ENCODE assay signal across 1 cellular context in the genomic region with DNA sequence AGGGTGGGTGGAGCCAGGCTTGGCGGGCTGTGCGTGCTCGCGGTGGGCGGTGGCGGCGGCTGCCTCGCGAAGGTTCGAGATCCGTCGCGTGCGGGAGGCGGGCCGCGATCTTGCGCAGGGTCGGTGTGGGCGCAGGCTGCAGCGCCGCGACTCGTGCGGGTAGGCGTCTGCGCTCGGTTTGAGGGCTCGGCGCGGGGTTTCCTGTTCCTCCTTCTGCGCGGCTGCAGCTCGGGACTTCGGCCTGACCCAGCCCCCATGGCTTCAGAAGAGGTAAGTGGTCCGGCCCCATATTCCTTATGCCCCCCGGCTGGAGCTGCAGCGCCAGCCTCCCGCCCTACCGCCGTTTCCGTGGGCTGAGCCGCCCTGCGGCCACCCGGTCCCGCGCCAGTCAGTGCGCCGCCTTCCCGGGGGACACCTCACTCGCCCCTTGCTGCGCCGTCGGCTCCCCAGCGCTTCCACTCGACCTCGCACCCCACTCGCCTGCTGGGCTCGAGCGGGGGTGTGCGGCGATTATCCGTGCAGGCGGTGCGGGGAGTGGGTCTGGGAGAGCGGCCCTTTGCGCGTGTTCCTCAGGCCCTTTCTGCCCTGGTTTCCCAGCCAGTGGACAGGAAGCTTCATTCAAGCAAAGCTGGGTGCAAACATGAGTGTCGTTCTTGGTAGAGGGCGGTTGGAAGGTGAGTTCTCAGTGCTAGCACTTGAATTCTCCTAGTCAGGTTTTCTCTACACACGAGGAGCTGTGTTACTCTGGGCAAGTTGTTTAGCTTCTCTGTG.
TF ChIP-seq lines count a peak whose summit lies in the region.

A gene with protein sequence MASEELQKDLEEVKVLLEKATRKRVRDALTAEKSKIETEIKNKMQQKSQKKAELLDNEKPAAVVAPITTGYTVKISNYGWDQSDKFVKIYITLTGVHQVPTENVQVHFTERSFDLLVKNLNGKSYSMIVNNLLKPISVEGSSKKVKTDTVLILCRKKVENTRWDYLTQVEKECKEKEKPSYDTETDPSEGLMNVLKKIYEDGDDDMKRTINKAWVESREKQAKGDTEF (plus strand): TSS at position 22 of the 771 bp plus-strand sequence. CDS start 234 bp downstream, at position 256.

TF ChIP-seq in HepG2, 621 proteins besides CTCF, POLR2A, EP300 and RAD21 (continued from another document and continues in another):
- TF ChIP-seq, protein P1, sequence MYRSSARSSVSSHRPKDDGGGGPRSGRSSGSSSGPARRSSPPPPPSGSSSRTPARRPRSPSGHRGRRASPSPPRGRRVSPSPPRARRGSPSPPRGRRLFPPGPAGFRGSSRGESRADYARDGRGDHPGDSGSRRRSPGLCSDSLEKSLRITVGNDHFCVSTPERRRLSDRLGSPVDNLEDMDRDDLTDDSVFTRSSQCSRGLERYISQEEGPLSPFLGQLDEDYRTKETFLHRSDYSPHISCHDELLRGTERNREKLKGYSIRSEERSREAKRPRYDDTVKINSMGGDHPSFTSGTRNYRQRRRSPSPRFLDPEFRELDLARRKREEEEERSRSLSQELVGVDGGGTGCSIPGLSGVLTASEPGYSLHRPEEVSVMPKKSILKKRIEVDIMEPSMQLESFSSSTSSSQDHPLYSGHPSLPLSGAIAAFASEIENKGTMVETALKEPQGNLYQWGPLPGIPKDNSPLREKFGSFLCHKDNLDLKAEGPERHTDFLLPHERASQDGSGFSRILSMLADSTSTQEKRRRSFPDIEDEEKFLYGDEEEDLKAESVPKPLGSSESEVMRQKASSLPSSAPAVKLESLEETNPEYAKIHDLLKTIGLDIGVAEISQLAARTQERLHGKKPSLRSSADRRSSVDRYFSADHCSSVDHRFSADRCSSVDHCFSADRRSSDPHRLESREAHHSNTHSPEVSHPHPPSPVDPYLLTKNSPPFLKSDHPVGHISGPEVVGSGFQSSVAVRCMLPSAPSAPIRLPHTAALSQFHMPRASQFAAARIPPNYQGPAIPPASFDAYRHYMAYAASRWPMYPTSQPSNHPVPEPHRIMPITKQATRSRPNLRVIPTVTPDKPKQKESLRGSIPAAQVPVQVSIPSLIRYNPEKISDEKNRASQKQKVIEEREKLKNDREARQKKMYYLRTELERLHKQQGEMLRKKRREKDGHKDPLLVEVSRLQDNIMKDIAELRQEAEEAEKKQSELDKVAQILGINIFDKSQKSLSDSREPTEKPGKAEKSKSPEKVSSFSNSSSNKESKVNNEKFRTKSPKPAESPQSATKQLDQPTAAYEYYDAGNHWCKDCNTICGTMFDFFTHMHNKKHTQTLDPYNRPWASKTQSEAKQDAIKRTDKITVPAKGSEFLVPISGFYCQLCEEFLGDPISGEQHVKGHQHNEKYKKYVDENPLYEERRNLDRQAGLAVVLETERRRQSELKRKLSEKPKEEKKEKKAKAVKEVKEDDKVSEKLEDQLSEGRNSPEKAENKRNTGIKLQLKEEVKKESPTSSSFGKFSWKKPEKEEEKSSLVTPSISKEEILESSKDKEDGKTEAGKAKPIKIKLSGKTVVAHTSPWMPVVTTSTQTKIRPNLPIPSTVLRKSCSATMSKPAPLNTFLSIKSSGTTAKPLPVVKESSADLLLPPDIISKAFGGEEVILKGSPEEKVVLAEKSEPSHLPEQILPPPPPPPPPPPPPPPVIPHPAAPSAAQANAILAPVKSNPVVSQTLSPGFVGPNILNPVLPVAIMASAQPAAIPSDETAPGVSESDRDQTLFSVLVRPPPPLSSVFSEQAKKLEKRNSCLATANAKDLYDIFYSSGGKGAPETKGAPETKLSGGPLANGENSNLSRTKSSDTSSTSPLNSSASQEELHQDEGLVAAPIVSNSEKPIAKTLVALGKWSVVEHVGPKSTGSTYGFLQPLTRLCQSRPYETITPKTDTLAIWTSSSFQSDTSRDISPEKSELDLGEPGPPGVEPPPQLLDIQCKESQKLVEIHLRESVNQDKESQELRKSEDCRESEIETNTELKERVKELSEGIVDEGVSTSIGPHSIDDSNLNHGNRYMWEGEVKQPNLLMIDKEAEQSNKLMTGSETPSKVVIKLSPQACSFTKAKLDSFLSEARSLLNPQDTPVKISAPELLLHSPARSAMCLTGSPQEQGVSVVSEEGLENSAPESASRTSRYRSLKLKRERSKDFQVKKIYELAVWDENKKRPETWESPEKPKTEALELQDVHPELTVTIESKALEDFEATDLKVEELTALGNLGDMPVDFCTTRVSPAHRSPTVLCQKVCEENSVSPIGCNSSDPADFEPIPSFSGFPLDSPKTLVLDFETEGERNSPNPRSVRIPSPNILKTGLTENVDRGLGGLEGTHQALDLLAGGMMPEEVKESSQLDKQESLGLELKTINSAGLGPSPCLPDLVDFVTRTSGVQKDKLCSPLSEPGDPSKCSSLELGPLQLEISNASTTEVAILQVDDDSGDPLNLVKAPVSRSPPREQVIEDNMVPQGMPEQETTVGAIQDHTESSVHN (CRISPR knock-in tag; IDR thresholded peaks at IDR 0.05), result peak; percentile 51; the same call in 1 of the 2 replicates
- TF ChIP-seq HNRNPUL1 (IDR thresholded peaks at IDR 0.05; ENCODE audit: low read depth, low read length) (0 out of 2 replicates have a peak, but pooled peaks have one; percentile 18), TP53 (CRISPR knock-in tag; conservative IDR thresholded peaks at IDR 0.05) (no peak; the same call in 1 of the 2 replicates), ZNF251 (CRISPR knock-in tag; IDR thresholded peaks at IDR 0.05) (peak; percentile 97), GLI4 (CRISPR knock-in tag; IDR thresholded peaks at IDR 0.05; ENCODE audit: borderline replicate concordance) (no peak), ZNF138 (CRISPR knock-in tag; IDR thresholded peaks at IDR 0.05; ENCODE audit: low read depth) (peak; percentile 92), MAZ (IDR thresholded peaks at IDR 0.05; ENCODE audit: borderline replicate concordance, low read depth, low read length) (no peak), MAZ (CRISPR knock-in tag; IDR thresholded peaks at IDR 0.05; ENCODE audit: low read depth) (peak; percentile 98), ZNF550 (CRISPR knock-in tag; IDR thresholded peaks at IDR 0.05; ENCODE audit: borderline replicate concordance) (no peak), ZFP41 (CRISPR knock-in tag; IDR thresholded peaks at IDR 0.05; ENCODE audit: borderline replicate concordance) (peak; percentile 85; the same call in 1 of the 2 replicates), CCDC6 (CRISPR knock-in tag; IDR thresholded peaks at IDR 0.05) (peak; percentile 85; the same call in 1 of the 2 replicates), MTF2 (CRISPR knock-in tag; IDR thresholded peaks at IDR 0.05; ENCODE audit: borderline replicate concordance) (no peak), ZNF468 (CRISPR knock-in tag; IDR thresholded peaks at IDR 0.05) (no peak), TCF7 (IDR thresholded peaks at IDR 0.05; ENCODE audit: low read depth) (no peak; the same call in 1 of the 2 replicates), SRF (IDR thresholded peaks at IDR 0.05; ENCODE audit: low read depth, low read length) (no peak), ZNF768 (CRISPR knock-in tag; IDR thresholded peaks at IDR 0.05) (peak; percentile 88), TSC22D2 (CRISPR knock-in tag; IDR thresholded peaks at IDR 0.05; ENCODE audit: borderline replicate concordance) (peak; percentile 18; the same call in 1 of the 2 replicates), ATM (IDR thresholded peaks at IDR 0.05; ENCODE audit: borderline replicate concordance) (no peak), PHF8 (CRISPR knock-in tag; IDR thresholded peaks at IDR 0.05) (peak; percentile 49), FOXJ3 (CRISPR knock-in tag; IDR thresholded peaks at IDR 0.05; ENCODE audit: borderline replicate concordance) (no peak; the same call in 1 of the 2 replicates), ZNF557 (CRISPR knock-in tag; IDR thresholded peaks at IDR 0.05) (peak; percentile 80; the same call in 1 of the 2 replicates), ZBTB42 (CRISPR knock-in tag; IDR thresholded peaks at IDR 0.05) (peak; percentile 79), ARID2 (CRISPR knock-in tag; IDR thresholded peaks at IDR 0.05; ENCODE audit: borderline replicate concordance) (peak; percentile 65; the same call in 1 of the 2 replicates), ZMAT3 (CRISPR knock-in tag; conservative IDR thresholded peaks at IDR 0.05) (peak; percentile 93)
- TF ChIP-seq, protein P2, sequence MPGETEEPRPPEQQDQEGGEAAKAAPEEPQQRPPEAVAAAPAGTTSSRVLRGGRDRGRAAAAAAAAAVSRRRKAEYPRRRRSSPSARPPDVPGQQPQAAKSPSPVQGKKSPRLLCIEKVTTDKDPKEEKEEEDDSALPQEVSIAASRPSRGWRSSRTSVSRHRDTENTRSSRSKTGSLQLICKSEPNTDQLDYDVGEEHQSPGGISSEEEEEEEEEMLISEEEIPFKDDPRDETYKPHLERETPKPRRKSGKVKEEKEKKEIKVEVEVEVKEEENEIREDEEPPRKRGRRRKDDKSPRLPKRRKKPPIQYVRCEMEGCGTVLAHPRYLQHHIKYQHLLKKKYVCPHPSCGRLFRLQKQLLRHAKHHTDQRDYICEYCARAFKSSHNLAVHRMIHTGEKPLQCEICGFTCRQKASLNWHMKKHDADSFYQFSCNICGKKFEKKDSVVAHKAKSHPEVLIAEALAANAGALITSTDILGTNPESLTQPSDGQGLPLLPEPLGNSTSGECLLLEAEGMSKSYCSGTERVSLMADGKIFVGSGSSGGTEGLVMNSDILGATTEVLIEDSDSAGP (CRISPR knock-in tag; IDR thresholded peaks at IDR 0.05; ENCODE audit: borderline replicate concordance), result peak; percentile 85
- TF ChIP-seq, protein P3, sequence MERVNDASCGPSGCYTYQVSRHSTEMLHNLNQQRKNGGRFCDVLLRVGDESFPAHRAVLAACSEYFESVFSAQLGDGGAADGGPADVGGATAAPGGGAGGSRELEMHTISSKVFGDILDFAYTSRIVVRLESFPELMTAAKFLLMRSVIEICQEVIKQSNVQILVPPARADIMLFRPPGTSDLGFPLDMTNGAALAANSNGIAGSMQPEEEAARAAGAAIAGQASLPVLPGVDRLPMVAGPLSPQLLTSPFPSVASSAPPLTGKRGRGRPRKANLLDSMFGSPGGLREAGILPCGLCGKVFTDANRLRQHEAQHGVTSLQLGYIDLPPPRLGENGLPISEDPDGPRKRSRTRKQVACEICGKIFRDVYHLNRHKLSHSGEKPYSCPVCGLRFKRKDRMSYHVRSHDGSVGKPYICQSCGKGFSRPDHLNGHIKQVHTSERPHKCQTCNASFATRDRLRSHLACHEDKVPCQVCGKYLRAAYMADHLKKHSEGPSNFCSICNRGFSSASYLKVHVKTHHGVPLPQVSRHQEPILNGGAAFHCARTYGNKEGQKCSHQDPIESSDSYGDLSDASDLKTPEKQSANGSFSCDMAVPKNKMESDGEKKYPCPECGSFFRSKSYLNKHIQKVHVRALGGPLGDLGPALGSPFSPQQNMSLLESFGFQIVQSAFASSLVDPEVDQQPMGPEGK (CRISPR knock-in tag; IDR thresholded peaks at IDR 0.05), result no peak
- TF ChIP-seq, protein P4, sequence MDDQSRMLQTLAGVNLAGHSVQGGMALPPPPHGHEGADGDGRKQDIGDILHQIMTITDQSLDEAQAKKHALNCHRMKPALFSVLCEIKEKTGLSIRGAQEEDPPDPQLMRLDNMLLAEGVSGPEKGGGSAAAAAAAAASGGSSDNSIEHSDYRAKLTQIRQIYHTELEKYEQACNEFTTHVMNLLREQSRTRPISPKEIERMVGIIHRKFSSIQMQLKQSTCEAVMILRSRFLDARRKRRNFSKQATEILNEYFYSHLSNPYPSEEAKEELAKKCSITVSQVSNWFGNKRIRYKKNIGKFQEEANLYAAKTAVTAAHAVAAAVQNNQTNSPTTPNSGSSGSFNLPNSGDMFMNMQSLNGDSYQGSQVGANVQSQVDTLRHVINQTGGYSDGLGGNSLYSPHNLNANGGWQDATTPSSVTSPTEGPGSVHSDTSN (CRISPR knock-in tag; IDR thresholded peaks at IDR 0.05; ENCODE audit: borderline replicate concordance), result no peak
- TF ChIP-seq, protein P5, sequence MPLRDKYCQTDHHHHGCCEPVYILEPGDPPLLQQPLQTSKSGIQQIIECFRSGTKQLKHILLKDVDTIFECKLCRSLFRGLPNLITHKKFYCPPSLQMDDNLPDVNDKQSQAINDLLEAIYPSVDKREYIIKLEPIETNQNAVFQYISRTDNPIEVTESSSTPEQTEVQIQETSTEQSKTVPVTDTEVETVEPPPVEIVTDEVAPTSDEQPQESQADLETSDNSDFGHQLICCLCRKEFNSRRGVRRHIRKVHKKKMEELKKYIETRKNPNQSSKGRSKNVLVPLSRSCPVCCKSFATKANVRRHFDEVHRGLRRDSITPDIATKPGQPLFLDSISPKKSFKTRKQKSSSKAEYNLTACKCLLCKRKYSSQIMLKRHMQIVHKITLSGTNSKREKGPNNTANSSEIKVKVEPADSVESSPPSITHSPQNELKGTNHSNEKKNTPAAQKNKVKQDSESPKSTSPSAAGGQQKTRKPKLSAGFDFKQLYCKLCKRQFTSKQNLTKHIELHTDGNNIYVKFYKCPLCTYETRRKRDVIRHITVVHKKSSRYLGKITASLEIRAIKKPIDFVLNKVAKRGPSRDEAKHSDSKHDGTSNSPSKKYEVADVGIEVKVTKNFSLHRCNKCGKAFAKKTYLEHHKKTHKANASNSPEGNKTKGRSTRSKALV (CRISPR knock-in tag; IDR thresholded peaks at IDR 0.05), result peak; percentile 78
- TF ChIP-seq, protein P6, sequence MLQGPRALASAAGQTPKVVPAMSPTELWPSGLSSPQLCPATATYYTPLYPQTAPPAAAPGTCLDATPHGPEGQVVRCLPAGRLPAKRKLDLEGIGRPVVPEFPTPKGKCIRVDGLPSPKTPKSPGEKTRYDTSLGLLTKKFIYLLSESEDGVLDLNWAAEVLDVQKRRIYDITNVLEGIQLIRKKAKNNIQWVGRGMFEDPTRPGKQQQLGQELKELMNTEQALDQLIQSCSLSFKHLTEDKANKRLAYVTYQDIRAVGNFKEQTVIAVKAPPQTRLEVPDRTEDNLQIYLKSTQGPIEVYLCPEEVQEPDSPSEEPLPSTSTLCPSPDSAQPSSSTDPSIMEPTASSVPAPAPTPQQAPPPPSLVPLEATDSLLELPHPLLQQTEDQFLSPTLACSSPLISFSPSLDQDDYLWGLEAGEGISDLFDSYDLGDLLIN (CRISPR knock-in tag; IDR thresholded peaks at IDR 0.05; ENCODE audit: borderline replicate concordance), result no peak; the same call in 1 of the 2 replicates
- TF ChIP-seq, protein P7, sequence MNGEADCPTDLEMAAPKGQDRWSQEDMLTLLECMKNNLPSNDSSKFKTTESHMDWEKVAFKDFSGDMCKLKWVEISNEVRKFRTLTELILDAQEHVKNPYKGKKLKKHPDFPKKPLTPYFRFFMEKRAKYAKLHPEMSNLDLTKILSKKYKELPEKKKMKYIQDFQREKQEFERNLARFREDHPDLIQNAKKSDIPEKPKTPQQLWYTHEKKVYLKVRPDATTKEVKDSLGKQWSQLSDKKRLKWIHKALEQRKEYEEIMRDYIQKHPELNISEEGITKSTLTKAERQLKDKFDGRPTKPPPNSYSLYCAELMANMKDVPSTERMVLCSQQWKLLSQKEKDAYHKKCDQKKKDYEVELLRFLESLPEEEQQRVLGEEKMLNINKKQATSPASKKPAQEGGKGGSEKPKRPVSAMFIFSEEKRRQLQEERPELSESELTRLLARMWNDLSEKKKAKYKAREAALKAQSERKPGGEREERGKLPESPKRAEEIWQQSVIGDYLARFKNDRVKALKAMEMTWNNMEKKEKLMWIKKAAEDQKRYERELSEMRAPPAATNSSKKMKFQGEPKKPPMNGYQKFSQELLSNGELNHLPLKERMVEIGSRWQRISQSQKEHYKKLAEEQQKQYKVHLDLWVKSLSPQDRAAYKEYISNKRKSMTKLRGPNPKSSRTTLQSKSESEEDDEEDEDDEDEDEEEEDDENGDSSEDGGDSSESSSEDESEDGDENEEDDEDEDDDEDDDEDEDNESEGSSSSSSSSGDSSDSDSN (CRISPR knock-in tag; IDR thresholded peaks at IDR 0.05), result peak; percentile 86
